Comparison of ENCODE assay signal across 12 cellular contexts in the genomic region with DNA sequence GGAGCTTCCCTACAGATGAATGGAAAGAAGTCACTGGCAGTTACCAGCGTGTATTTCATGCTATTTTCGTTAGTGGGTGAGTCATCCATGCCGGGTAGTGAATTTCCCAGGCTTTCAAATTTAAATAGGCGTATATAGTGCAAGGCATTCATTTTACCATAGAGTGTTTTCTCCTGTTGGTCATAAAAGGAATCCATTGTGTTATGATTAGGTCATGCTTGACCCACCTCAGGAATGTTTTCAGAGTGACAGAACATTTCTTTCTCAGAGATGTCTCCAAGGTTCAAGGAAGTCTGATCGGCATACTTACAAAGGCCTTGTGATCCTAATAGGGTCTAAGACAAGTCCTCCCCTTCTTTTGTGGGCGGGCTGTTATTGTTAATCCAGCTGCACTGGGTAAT.
A peak's percentile ranks its signal among the peaks of the same experiment; 100 is the strongest.
DNase-seq lines count a peak whose midpoint lies in the region; ATAC-seq and TF ChIP-seq lines count a peak whose summit lies in the region.
"Had no signal": no experiment of that assay in that cellular context is flagged by ENCODE, and none has a peak within 500 bp of the region (broad histone marks: within the 10 kb centered on the region; RNA-seq: fewer than 3 reads in every experiment).

No MANE protein-coding gene starts in this region.

- intact Hi-C loops in left ventricle myocardium inferior (cut with micrococcal nuclease) (no loop called here), Right ventricle myocardium inferior (cut with DNase I) (no loop called here)

- no peak overlapping the region for H3K27ac Mint-ChIP-seq in T-cell
- H3K27ac Mint-ChIP-seq: dendritic cell treated with granulocyte-macrophage colony-stimulating factor and Interleukin-4, amounts not matched to agents 40 ng/mL and 50 ng/mL, for 4 days had no signal

- H3K36me3 Mint-ChIP-seq in T-cell = no peaks in the 10 kb centered on the region

- peaks cover 29% of the 10 kb centered on the region for H3K9me3 ChIP-seq in left ventricle myocardium inferior (replicated peaks)
- H3K9me3 ChIP-seq: ovary had no signal

- no peaks in the 10 kb centered on the region for H3K4me1 ChIP-seq in left ventricle myocardium inferior
- H3K4me1 ChIP-seq in foreskin keratinocyte = no peaks in the 10 kb centered on the region

- H3K27ac ChIP-seq in left ventricle myocardium inferior (replicated peaks) = peak overlapping the region; percentile 30
- H3K27ac ChIP-seq in foreskin keratinocyte = no peak overlapping the region
- H3K27ac ChIP-seq: ovary had no signal

- DNase-seq in left ventricle myocardium inferior (no peak), Right ventricle myocardium inferior (ENCODE audit: missing footprints) (no peak), astrocyte of the cerebellum (ENCODE audit: low read depth) (peak; percentile 86), islet precursor cell (peak; percentile 77), NCI-H526 (lab: John Stamatoyannopoulos, UW) (no peak), T-cell (no peak), foreskin keratinocyte (no peak), NCI-H2107 treated with DMSO at 0.1 percent for 48 hours (lab: John Stamatoyannopoulos, UW; ENCODE audit: unreplicated experiment) (no peak)
- DNase-seq: activated T-cell treated with anti-CD3 and anti-CD28 coated beads, Interleukin-2, amount 50 U/mL, for 1 hour; KG1; ovary had no signal

- POLR2A ChIA-PET in T-cell (lab: Charles Lee) = no interaction called here

- ATAC-seq in Right ventricle myocardium inferior (no peak), T-cell (replicated peaks in 1 of 4) (no peak), foreskin keratinocyte (no peak)

- no peaks in the 10 kb centered on the region for H3K4me1 Mint-ChIP-seq in T-cell

- TF ChIP-seq CTCF in left ventricle myocardium inferior (IDR thresholded peaks at IDR 0.05; ENCODE audit: borderline replicate concordance) (no peak), astrocyte of the cerebellum (IDR thresholded peaks at IDR 0.05; ENCODE audit: low read depth, low read length, missing control alignments) (no peak), foreskin keratinocyte (conservative IDR thresholded peaks at IDR 0.05) (no peak)

- no peaks in the 10 kb centered on the region for H3K27me3 ChIP-seq in left ventricle myocardium inferior (ENCODE audit: low read depth)
- no peaks in the 10 kb centered on the region for H3K27me3 ChIP-seq in foreskin keratinocyte
- H3K27me3 ChIP-seq: ovary had no signal

- in situ Hi-C loops in astrocyte of the cerebellum (cut with HindIII; ENCODE audit: low sequenced_read_pairs) = no loop called here

- H3K27me3 Mint-ChIP-seq in T-cell = peaks cover 4 to 8% of the 10 kb centered on the region in 2 donors
- H3K27me3 Mint-ChIP-seq: dendritic cell treated with granulocyte-macrophage colony-stimulating factor and Interleukin-4, amounts not matched to agents 40 ng/mL and 50 ng/mL, for 4 days had no signal

- peaks cover 0 to 5% (median 5%) of the 10 kb centered on the region in 3 donors for H3K9me3 Mint-ChIP-seq in T-cell

- H3K4me3 Mint-ChIP-seq in T-cell = no peak overlapping the region
- H3K4me3 Mint-ChIP-seq: dendritic cell treated with granulocyte-macrophage colony-stimulating factor and Interleukin-4, amounts not matched to agents 40 ng/mL and 50 ng/mL, for 4 days had no signal

- H3K36me3 ChIP-seq in left ventricle myocardium inferior = no peaks in the 10 kb centered on the region
- H3K36me3 ChIP-seq: ovary had no signal

- CTCF ChIA-PET in T-cell (lab: Charles Lee) = no interaction called here

- H3K4me3 ChIP-seq in left ventricle myocardium inferior (no peak overlapping the region), astrocyte of the cerebellum (ENCODE audit: low read depth, low read length) (no peak overlapping the region)
- H3K4me3 ChIP-seq: ovary had no signal

Comparison
In these comparisons a context has a peak if more than half of its experiments do, and no peak if none do; other contexts are left out.
1. DNase-seq: peak in astrocyte of the cerebellum (single experiment) and islet precursor cell (single experiment); none in left ventricle myocardium inferior (single experiment), Right ventricle myocardium inferior (single experiment), NCI-H526 (0 of 2), T-cell (0 of 34), foreskin keratinocyte (0 of 2) and NCI-H2107 treated with DMSO at 0.1 percent for 48 hours (single experiment).